In genomic region chr14:69580009-69580577, GRCh38 we compare ENCODE assay signal across 8 cellular contexts. TPM values are rescaled to one million over a fixed set of nuclear protein-coding genes. Genes with fewer than 3 reads are reported as not detected.
DNase-seq lines count a peak whose midpoint lies in the region; ATAC-seq and TF ChIP-seq lines count a peak whose summit lies in the region.

No MANE protein-coding gene starts in this region.

- TF ChIP-seq POLR2A in gastrocnemius medialis (IDR thresholded peaks at IDR 0.05) (no peak), testis (IDR thresholded peaks at IDR 0.05) (no peak)

- H3K4me1 ChIP-seq in osteoblast (ENCODE audit: insufficient read depth, low read length) (peaks cover 15% of the 10 kb centered on the region), gastrocnemius medialis (peaks cover 3 to 9% of the 10 kb centered on the region in 2 donors), testis (no peaks in the 10 kb centered on the region)

- intact Hi-C loops in gastrocnemius medialis (cut with DNase I; ENCODE audit: low total_unique reads) (no loop called here), testis (cut with DNase I; ENCODE audit: low total_unique reads) (no loop called here)

- WGBS in testis, 2 donors = 66 to 71% methylated on average over 5 to 7 of the region's 7 CpGs

- H3K36me3 ChIP-seq in osteoblast (ENCODE audit: insufficient read depth, low read length) = no peaks in the 10 kb centered on the region
- no peaks in the 10 kb centered on the region for H3K36me3 ChIP-seq in gastrocnemius medialis
- H3K36me3 ChIP-seq in testis (ENCODE audit: low read depth, missing control alignments) = no peaks in the 10 kb centered on the region

- H2AFZ ChIP-seq in osteoblast (ENCODE audit: low read length) = no peak overlapping the region

- in situ Hi-C loops in gastrocnemius medialis (cut with MboI; ENCODE audit: low sequenced_read_pairs in 4 of 4) = loop anchor here in 1 of 4 donors (10.0 kb wide), 1 partner anchor 155 kb away; no protein-coding TSS in a partner anchor

- TF ChIP-seq CTCF in osteoblast (IDR thresholded peaks at IDR 0.05; ENCODE audit: extremely low read depth, low read depth, low read length) (peak; percentile 77), gastrocnemius medialis (IDR thresholded peaks at IDR 0.05 in 4 of 5, conservative IDR thresholded peaks at IDR 0.05 in 1 of 5) (no peak), testis (IDR thresholded peaks at IDR 0.05) (peak in 1 of 3 experiments; percentile 20)

- no peaks in the 10 kb centered on the region for H4K20me1 ChIP-seq in osteoblast (ENCODE audit: insufficient read depth, low read length)

- DNase-seq in DMS 273 (lab: John Stamatoyannopoulos, UW; ENCODE audit: unreplicated experiment) (peak; percentile 84), HuH-7 (ENCODE audit: low spot score) (peak; percentile 67), RKO (ENCODE audit: low spot score) (peak; percentile 73), fibroblast of gingiva (ENCODE audit: low read depth) (peak; percentile 68), osteoblast (ENCODE audit: insufficient read length, low spot score, missing footprints) (peak; percentile 86), gastrocnemius medialis (no peak), testis (no peak)

- no peak for ATAC-seq in gastrocnemius medialis
- ATAC-seq in GM19397 (IDR thresholded peaks at IDR 0.05; ENCODE audit: unreplicated experiment) = no peak

- H3K9me3 ChIP-seq in osteoblast (ENCODE audit: low read depth, low read length) = no peaks in the 10 kb centered on the region
- no peaks in the 10 kb centered on the region for H3K9me3 ChIP-seq in gastrocnemius medialis
- no peaks in the 10 kb centered on the region for H3K9me3 ChIP-seq in testis

- H3K4me3 ChIP-seq in osteoblast (ENCODE audit: insufficient read depth, low read length) (no peak overlapping the region), gastrocnemius medialis (no peak overlapping the region), testis (no peak overlapping the region)

- H3K27me3 ChIP-seq in osteoblast (ENCODE audit: insufficient read depth, low read length) = peaks cover 23% of the 10 kb centered on the region
- H3K27me3 ChIP-seq in gastrocnemius medialis = peaks cover 7 to 20% (median 13%) of the 10 kb centered on the region in 3 donors
- no peaks in the 10 kb centered on the region for H3K27me3 ChIP-seq in testis

- no peaks in the 10 kb centered on the region for H3K79me2 ChIP-seq in osteoblast (ENCODE audit: insufficient read depth, low read length)

- H3K27ac ChIP-seq in osteoblast (ENCODE audit: low read depth, low read length) (no peak overlapping the region), gastrocnemius medialis (no peak overlapping the region), testis (no peak overlapping the region)

- H3K4me2 ChIP-seq in osteoblast (ENCODE audit: insufficient read depth, low read length) = no peak overlapping the region

RNA-seq across cellular contexts. Expression of gene CCDC177, which starts 5.4 kb away (rescaled TPM):
- total RNA-seq in osteoblast (not detected in 2 replicates), gastrocnemius medialis (not detected), testis (1 to 10 TPM; 1.7 to 1.9 TPM)
- 0.63 TPM for polyA plus RNA-seq in testis (ENCODE audit: insufficient read depth, low read depth, low replicate concordance)

RNA-seq across cellular contexts. Expression of gene SUSD6, which starts 31.3 kb away (rescaled TPM):
- 17.1 and 17.7 TPM in 2 replicates for total RNA-seq in osteoblast
- 10 to 100 TPM; 11.9 to 26.3 (median 16.2) TPM for total RNA-seq in gastrocnemius medialis
- 10 to 100 TPM; 38.7 to 39.5 TPM for total RNA-seq in testis
- polyA plus RNA-seq in testis (ENCODE audit: insufficient read depth, low read depth, low replicate concordance) = 27.7 TPM

Comparison
In these comparisons a context has a peak if more than half of its experiments do, and no peak if none do; other contexts are left out.
1. DNase-seq: peak in DMS 273 (single experiment), HuH-7 (single experiment), RKO (single experiment), fibroblast of gingiva (single experiment) and osteoblast (single experiment); none in gastrocnemius medialis (0 of 2) and testis (single experiment).